ENCODE assay signal across 8 cellular contexts in the genomic region with DNA sequence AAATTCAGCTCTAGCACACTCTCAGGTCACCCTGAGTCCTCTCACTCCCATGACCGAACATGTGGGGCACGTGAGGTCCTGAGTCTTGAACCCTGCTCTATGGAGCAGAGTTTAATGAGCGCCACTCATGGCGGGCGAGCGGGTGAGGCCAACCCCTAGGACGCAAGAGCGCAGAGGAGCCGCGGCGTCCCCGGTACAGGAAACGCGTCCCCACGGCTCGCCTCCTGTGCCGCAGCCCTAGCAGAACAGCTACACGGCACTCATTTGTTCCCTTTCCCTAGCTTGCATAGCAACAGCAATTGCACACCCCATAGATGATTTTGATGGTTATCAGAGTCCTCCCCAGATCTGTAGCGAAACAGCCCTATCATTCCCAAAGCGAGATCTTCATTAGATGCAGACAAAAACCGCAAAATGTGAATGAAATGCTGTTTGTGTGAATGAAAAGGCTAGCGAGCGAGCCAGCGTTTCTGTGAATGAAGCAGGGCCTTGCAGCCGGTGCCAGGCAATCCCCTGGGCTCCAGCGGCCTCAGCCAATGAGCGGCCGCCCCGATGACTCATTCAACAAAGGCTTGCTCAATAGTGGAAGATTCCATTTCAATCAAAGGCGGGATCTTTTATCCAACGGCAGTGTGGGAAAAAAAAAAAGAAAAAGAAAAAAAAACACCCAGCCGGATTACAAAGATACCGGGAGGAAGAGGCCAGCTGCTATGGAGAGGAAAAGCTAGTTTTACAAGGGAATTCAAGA. TPM values are rescaled to one million over a fixed set of nuclear protein-coding genes. Genes with fewer than 3 reads are reported as not detected.
DNase-seq lines count a peak whose midpoint lies in the region; ATAC-seq and TF ChIP-seq lines count a peak whose summit lies in the region.

No MANE protein-coding gene starts in this region.

- no peak overlapping the region for H2AK5ac ChIP-seq in mesenchymal stem cell (ENCODE audit: low read length, severe bottlenecking)

- peak overlapping the region; percentile 84 for H3K9ac ChIP-seq in mesenchymal stem cell (ENCODE audit: low read length)

- H3K27me3 ChIP-seq in BE2C = no peaks in the 10 kb centered on the region
- H3K27me3 ChIP-seq in mesenchymal stem cell (ENCODE audit: control insufficient read depth in 1 of 2, insufficient read depth in 1 of 2, low read length in 2 of 2) = peaks cover 0 to 8% of the 10 kb centered on the region in 2 experiments

- H3K4ac ChIP-seq in mesenchymal stem cell (ENCODE audit: low read depth in 1 of 2, low read length in 2 of 2) = peak overlapping the region; percentile 42 to 57

- H2BK5ac ChIP-seq in mesenchymal stem cell (ENCODE audit: low read depth, low read length, poor library complexity, severe bottlenecking) = peak overlapping the region; percentile 32

- no peak for TF ChIP-seq CTCF in BE2C (IDR thresholded peaks at IDR 0.05; ENCODE audit: low read depth, low read length)

- H3K9me3 Mint-ChIP-seq in activated CD8-positive, alpha-beta memory T cell treated with anti-CD3 and anti-CD28 coated beads, Interleukin-2, amount 10 ng/mL, durations not matched to agents 7 days and 5 days (ENCODE audit: low read depth) = no peaks in the 10 kb centered on the region

- no peaks in the 10 kb centered on the region; the same call in none of the 2 replicates for H3K36me3 ChIP-seq in BE2C
- H3K36me3 ChIP-seq in mesenchymal stem cell (ENCODE audit: control insufficient read depth in 1 of 2, insufficient read depth in 2 of 2, low read depth in 1 of 2, low read length in 2 of 2) = no peaks in the 10 kb centered on the region

- H2AFZ ChIP-seq in mesenchymal stem cell (ENCODE audit: low read depth, low read length) = peak overlapping the region; percentile 66

- H3K23ac ChIP-seq in mesenchymal stem cell (ENCODE audit: low read length in 2 of 2) = no peak overlapping the region

- peak overlapping the region; percentile 81 to 97 for H3K18ac ChIP-seq in mesenchymal stem cell (ENCODE audit: low read depth in 1 of 2, low read length in 2 of 2)

- CTCF ChIA-PET in activated CD8-positive, alpha-beta memory T cell treated with anti-CD3 and anti-CD28 coated beads, Interleukin-2, amount 10 ng/mL, durations not matched to agents 7 days and 5 days (lab: Charles Lee) = no interaction called here

- peak overlapping the region; percentile 45 to 53 for H2BK12ac ChIP-seq in mesenchymal stem cell (ENCODE audit: low read length in 2 of 2)

- WGBS in mesenchymal stem cell = 1% methylated on average over 33 of the region's 33 CpGs

- H2BK120ac ChIP-seq in mesenchymal stem cell (ENCODE audit: low read depth, low read length) = peak overlapping the region; percentile 2

- H3K27ac ChIP-seq in mesenchymal stem cell (ENCODE audit: low read length, poor library complexity, severe bottlenecking) = peak overlapping the region; percentile 86

- ATAC-seq in HG02678 (IDR thresholded peaks at IDR 0.05; ENCODE audit: unreplicated experiment) (peak; percentile 57), GM21717 (IDR thresholded peaks at IDR 0.05; ENCODE audit: unreplicated experiment) (no peak)
- peak; percentile 71 for ATAC-seq in activated CD8-positive, alpha-beta memory T cell treated with anti-CD3 and anti-CD28 coated beads, Interleukin-2, amount 10 ng/mL, durations not matched to agents 7 days and 5 days

- H4K8ac ChIP-seq in mesenchymal stem cell (ENCODE audit: low read length) = peak overlapping the region; percentile 66

- H3K14ac ChIP-seq in mesenchymal stem cell (ENCODE audit: low read length in 2 of 2) = peak overlapping the region in 1 of 2 experiments; percentile 4

- H3K27ac Mint-ChIP-seq in activated CD8-positive, alpha-beta memory T cell treated with anti-CD3 and anti-CD28 coated beads, Interleukin-2, amount 10 ng/mL, durations not matched to agents 7 days and 5 days = no peak overlapping the region

- peak overlapping the region; percentile 14 for H3K4me3 Mint-ChIP-seq in activated CD8-positive, alpha-beta memory T cell treated with anti-CD3 and anti-CD28 coated beads, Interleukin-2, amount 10 ng/mL, durations not matched to agents 7 days and 5 days

- DNase-seq in BE2C (peak; percentile 94), NCI-H510A treated with DMSO at 0.1 percent for 48 hours (lab: John Stamatoyannopoulos, UW) (peak; percentile 96), erythroblast (lab: John Stamatoyannopoulos, UW) (peak; percentile 52 to 61), mesenchymal stem cell (peak; percentile 98)
- peak; percentile 54 for DNase-seq in activated CD8-positive, alpha-beta memory T cell treated with anti-CD3 and anti-CD28 coated beads, Interleukin-2, amount 10 ng/mL, durations not matched to agents 7 days and 5 days
- peak; percentile 34 for DNase-seq in stimulated activated CD8-positive, alpha-beta memory T cell treated with anti-CD3 and anti-CD28 coated beads, Interleukin-12 subunit alpha, Interleukin-12 subunit beta, amount 100 ng/mL, for 24 hours (ENCODE audit: extremely low read depth)

- H4K91ac ChIP-seq in mesenchymal stem cell (ENCODE audit: low read length) = peak overlapping the region; percentile 70

- peaks cover 9% of the 10 kb centered on the region for H3K4me1 ChIP-seq in BE2C
- H3K4me1 ChIP-seq in mesenchymal stem cell (ENCODE audit: control insufficient read depth, insufficient read depth, low read depth, low read length) = peaks cover 19% of the 10 kb centered on the region

- no peak for TF ChIP-seq POLR2A in erythroblast (IDR thresholded peaks at IDR 0.05; ENCODE audit: low read length)

- peaks cover 7% of the 10 kb centered on the region for H3K79me1 ChIP-seq in mesenchymal stem cell (replicated peaks; ENCODE audit: low read length, poor library complexity, severe bottlenecking)

- H3K27me3 Mint-ChIP-seq in activated CD8-positive, alpha-beta memory T cell treated with anti-CD3 and anti-CD28 coated beads, Interleukin-2, amount 10 ng/mL, durations not matched to agents 7 days and 5 days = peaks cover 72% of the 10 kb centered on the region

- peak overlapping the region; percentile 77 for H3K4me2 ChIP-seq in mesenchymal stem cell (ENCODE audit: low read length, poor library complexity, severe bottlenecking)

- peak overlapping the region; percentile 84 for H3K4me3 ChIP-seq in BE2C (ENCODE audit: low read depth, low read length)
- H3K4me3 ChIP-seq in mesenchymal stem cell (ENCODE audit: insufficient read depth in 1 of 2, low read depth in 1 of 2, low read length in 2 of 2) = peak overlapping the region; percentile 35 to 71

- H3K36me3 Mint-ChIP-seq in activated CD8-positive, alpha-beta memory T cell treated with anti-CD3 and anti-CD28 coated beads, Interleukin-2, amount 10 ng/mL, durations not matched to agents 7 days and 5 days = peaks cover 2% of the 10 kb centered on the region

- H2BK15ac ChIP-seq in mesenchymal stem cell (ENCODE audit: low read depth, poor library complexity, severe bottlenecking) = no peak overlapping the region

- H3K9me3 ChIP-seq in BE2C = no peaks in the 10 kb centered on the region
- H3K9me3 ChIP-seq in mesenchymal stem cell (ENCODE audit: control insufficient read depth, low read length) = no peaks in the 10 kb centered on the region

- peaks cover 15% of the 10 kb centered on the region for H3K4me1 Mint-ChIP-seq in activated CD8-positive, alpha-beta memory T cell treated with anti-CD3 and anti-CD28 coated beads, Interleukin-2, amount 10 ng/mL, durations not matched to agents 7 days and 5 days

RNA-seq across cellular contexts. Expression of a gene that starts 1.5 kb away (rescaled TPM):
- polyA plus RNA-seq in BE2C (2012; ENCODE audit: insufficient read depth, insufficient read length, low read depth) = 6.3 TPM
- not detected for total RNA-seq in activated CD8-positive, alpha-beta memory T cell treated with anti-CD3 and anti-CD28 coated beads, Interleukin-2, amount 10 ng/mL, durations not matched to agents 7 days and 5 days
- polyA plus RNA-seq in mesenchymal stem cell (2013, experiment 1 of 2) = 3.0 TPM
- polyA plus RNA-seq in mesenchymal stem cell (2013, experiment 2 of 2) = 3.1 TPM

Comparison
In these comparisons a context has a peak if more than half of its experiments do, and no peak if none do; other contexts are left out.
1. DNase-seq: peak in every context shown above with its lines; median percentile 98 in mesenchymal stem cell; 96 in NCI-H510A treated with DMSO at 0.1 percent for 48 hours; 94 in BE2C; 56 in erythroblast; 54 in activated CD8-positive, alpha-beta memory T cell treated with anti-CD3 and anti-CD28 coated beads, Interleukin-2, amount 10 ng/mL, durations not matched to agents 7 days and 5 days; 34 in stimulated activated CD8-positive, alpha-beta memory T cell treated with anti-CD3 and anti-CD28 coated beads, Interleukin-12 subunit alpha, Interleukin-12 subunit beta, amount 100 ng/mL, for 24 hours.